In genomic region chr3:197487911-197488391, GRCh38 we compare ENCODE assay signal across 10 cellular contexts.
A peak's percentile ranks its signal among the peaks of the same experiment; 100 is the strongest.
DNase-seq lines count a peak whose midpoint lies in the region; ATAC-seq and TF ChIP-seq lines count a peak whose summit lies in the region.
"Had no signal": no experiment of that assay in that cellular context is flagged by ENCODE, and none has a peak within 500 bp of the region (broad histone marks: within the 10 kb centered on the region; RNA-seq: fewer than 3 reads in every experiment).

No MANE protein-coding gene starts in this region.

- no peaks in the 10 kb centered on the region for H3K4me1 ChIP-seq in left lung
- peaks cover 11% of the 10 kb centered on the region for H3K4me1 ChIP-seq in HAP-1

- H3K36me3 ChIP-seq in left lung: no peaks in the 10 kb centered on the region
- H3K36me3 ChIP-seq in HAP-1 (replicated peaks): no peaks in the 10 kb centered on the region

- H3K27me3 ChIP-seq in left lung: no peaks in the 10 kb centered on the region
- no peaks in the 10 kb centered on the region for H3K27me3 ChIP-seq in HAP-1 (ENCODE audit: low read depth)

- ATAC-seq in left lung (peak; percentile 59), GM19023 (IDR thresholded peaks at IDR 0.05; ENCODE audit: unreplicated experiment) (no peak), HG03565 (IDR thresholded peaks at IDR 0.05; ENCODE audit: unreplicated experiment) (no peak)

- H3K9me3 ChIP-seq in left lung: no peaks in the 10 kb centered on the region
- H3K9me3 ChIP-seq in HAP-1: no peaks in the 10 kb centered on the region

- H3K27ac ChIP-seq in left lung: no peak overlapping the region

- intact Hi-C loops in left lung (cut with DNase I): no loop called here

- no peak overlapping the region for H3K4me3 ChIP-seq in cardiac fibroblast (replicated peaks in 1 of 2; ENCODE audit: low read depth in 2 of 2, low read length in 2 of 2)
- no peak overlapping the region for H3K4me3 ChIP-seq in left lung
- no peak overlapping the region for H3K4me3 ChIP-seq in HAP-1

- TF ChIP-seq CTCF in cardiac fibroblast (IDR thresholded peaks at IDR 0.05; ENCODE audit: low read depth, low read length) (no peak), left lung (IDR thresholded peaks at IDR 0.05) (no peak)

- DNase-seq in AG08395 (ENCODE audit: low spot score): peak; percentile 93
- DNase-seq in LoVo (ENCODE audit: low spot score): peak; percentile 43
- DNase-seq in cardiac fibroblast (ENCODE audit: low read depth in 2 of 2): peak; percentile 89 to 99
- DNase-seq in left lung: no peak
- no peak for DNase-seq in NK-92 treated with Interleukin-12 subunit alpha and Interleukin-12 subunit beta, amount 100 ng/mL, for 24 hours (lab: John Stamatoyannopoulos, UW)
- no peak for DNase-seq in HAP-1 (ENCODE audit: low spot score in 2 of 2)
- DNase-seq: effector CD4-positive, alpha-beta T cell; NCI-H1105 treated with DMSO at 0.1 percent for 48 hours had no signal

- in situ Hi-C loops in HAP-1 (cut with MboI; ENCODE audit: low sequenced_read_pairs): no loop called here

Comparison
In these comparisons a context has a peak if more than half of its experiments do, and no peak if none do; other contexts are left out.
1. DNase-seq: peak in AG08395 (single experiment), LoVo (single experiment) and cardiac fibroblast (2 of 2); none in left lung (0 of 2), NK-92 treated with Interleukin-12 subunit alpha and Interleukin-12 subunit beta, amount 100 ng/mL, for 24 hours (single experiment) and HAP-1 (0 of 2).